In the genomic region with DNA sequence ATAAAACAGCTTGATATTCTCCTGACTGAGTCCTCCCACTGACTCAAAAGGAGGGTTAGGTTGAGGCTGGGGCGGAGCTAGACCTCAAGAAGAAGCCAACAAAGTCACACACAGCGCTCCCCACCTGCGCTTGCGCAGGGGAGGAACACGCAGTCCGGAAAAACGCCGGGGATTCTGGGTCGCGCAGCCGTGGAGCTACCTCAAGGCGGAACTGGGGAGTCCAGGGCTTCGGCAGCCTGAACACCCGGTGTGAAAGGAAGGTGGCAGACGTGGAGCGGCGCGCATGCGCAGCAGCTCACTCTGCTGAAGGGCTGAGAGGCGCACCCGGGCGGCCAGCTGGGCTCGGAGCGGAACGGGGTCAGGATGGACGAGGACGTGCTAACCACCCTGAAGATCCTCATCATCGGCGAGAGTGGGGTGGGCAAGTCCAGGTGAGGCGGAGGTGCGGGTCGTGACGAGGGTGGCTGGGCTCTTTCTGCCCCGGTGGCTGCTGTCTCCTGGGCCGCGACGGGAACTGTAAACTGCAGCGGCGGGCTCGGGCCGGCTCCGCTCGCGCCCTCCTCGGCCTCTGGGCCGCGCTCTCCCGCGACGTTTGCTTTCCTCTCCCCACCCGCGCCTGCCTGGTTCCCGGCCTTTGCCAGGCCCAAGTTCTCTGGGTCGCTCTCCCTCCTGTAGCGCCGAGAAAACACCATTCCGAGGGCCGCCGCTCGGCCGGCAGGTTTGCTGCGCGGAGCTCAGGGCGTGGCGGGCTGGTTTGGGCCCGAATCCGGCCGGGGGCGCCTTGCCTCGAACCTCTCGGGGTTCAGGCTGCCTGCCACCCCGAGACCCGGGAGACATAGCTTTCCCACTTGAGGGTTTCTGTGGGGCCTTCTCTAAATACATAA, we compare ENCODE assay signal across 8 cellular contexts. TPM values are rescaled to one million over a fixed set of nuclear protein-coding genes. Genes with fewer than 3 reads are reported as not detected.
DNase-seq lines count a peak whose midpoint lies in the region; ATAC-seq, FAIRE-seq and TF ChIP-seq lines count a peak whose summit lies in the region.

A gene (plus strand): TSS at position 298 of the 884 bp plus-strand sequence. CDS start 66 bp downstream, at position 364.

- H3K9me3 ChIP-seq in body of pancreas = no peaks in the 10 kb centered on the region

- H3K36me3 ChIP-seq in body of pancreas (replicated peaks in 1 of 2; ENCODE audit: insufficient read depth in 1 of 2, low read depth in 2 of 2) = no peaks in the 10 kb centered on the region

- H3K4me3 ChIP-seq in body of pancreas = peak within 1 kb of the TSS; percentile 61 to 69

- ATAC-seq in HG03066 (IDR thresholded peaks at IDR 0.05; ENCODE audit: low read depth, unreplicated experiment) (peak; percentile 95), body of pancreas (peak; percentile 98), sciatic nerve (peak; percentile 99)

- H3K27ac ChIP-seq in body of pancreas = peak within 1 kb of the TSS; percentile 85 to 95 (median 92)

- DNase-seq in 8988T = peak; percentile 69
- peak; percentile 88 for DNase-seq in NCI-H2107 treated with DMSO at 0.1 percent for 48 hours (lab: John Stamatoyannopoulos, UW; ENCODE audit: unreplicated experiment)
- peak; percentile 97 to 99 (median 99) for DNase-seq in body of pancreas
- peak; percentile 94 for DNase-seq in iPS DF 19.7 (ENCODE audit: low read depth, low spot score)
- peak; percentile 98 for DNase-seq in sciatic nerve (ENCODE audit: low spot score)

- FAIRE-seq in TTC549 (lab: Jason Lieb, UNC) = peak; percentile 65

- peak; percentile 92 for TF ChIP-seq POLR2A in GM18526 (IDR thresholded peaks at IDR 0.05; ENCODE audit: extremely low read depth, insufficient read length)
- peak; percentile 92 to 98 (median 96) for TF ChIP-seq POLR2A in body of pancreas (IDR thresholded peaks at IDR 0.05)

- TF ChIP-seq CTCF in body of pancreas (IDR thresholded peaks at IDR 0.05) = peak in 3 of 7 experiments; percentile 5 to 34 (median 18)

- intact Hi-C loops in body of pancreas (cut with DNase I) (no loop called here), sciatic nerve (cut with DNase I) (no loop called here)

- WGBS in body of pancreas, 2 donors = 0% methylated on average over 19 to 73 of the region's 73 CpGs

- H3K4me1 ChIP-seq in body of pancreas = peaks cover 30% of the 10 kb centered on the region

- no peaks in the 10 kb centered on the region for H3K27me3 ChIP-seq in body of pancreas

RNA-seq across cellular contexts. Expression of the gene that starts here (rescaled TPM):
- 10 to 100 TPM; 18.2 to 19.8 TPM for total RNA-seq in body of pancreas
- 96.9 TPM for total RNA-seq in sciatic nerve

Comparison
In these comparisons a context has a peak if more than half of its experiments do, and no peak if none do; other contexts are left out.
1. Peak in every context shown above with its lines: DNase-seq, ATAC-seq, H3K4me3 ChIP-seq and H3K27ac ChIP-seq.